2 cellular contexts compared by ENCODE assay signal in genomic region chr3:5147152-5147551, GRCh38.
A peak's percentile ranks its signal among the peaks of the same experiment; 100 is the strongest.
TF ChIP-seq lines count a peak whose summit lies in the region.

No MANE protein-coding gene starts in this region.

TF ChIP-seq in HEK293, 187 proteins besides CTCF, POLR2A, EP300 and RAD21:
- peak; percentile 30; the same call in 1 of the 2 replicates for TF ChIP-seq MZF1 (tag by site-specific recombination; IDR thresholded peaks at IDR 0.05; ENCODE audit: borderline replicate concordance)
- peak; percentile 99 for TF ChIP-seq ZNF146 (tag by site-specific recombination; IDR thresholded peaks at IDR 0.05)
- peak; percentile 82 for TF ChIP-seq ZNF580 (tag by site-specific recombination; IDR thresholded peaks at IDR 0.05)

TF ChIP-seq in K562, 482 proteins besides CTCF, POLR2A, EP300 and RAD21:
- TF ChIP-seq SMARCA5 (IDR thresholded peaks at IDR 0.05) = peak; percentile 52; the same call in 1 of the 2 replicates
- TF ChIP-seq BCOR (IDR thresholded peaks at IDR 0.05) = peak; percentile 79
- peak; percentile 94 for TF ChIP-seq ZNF146 (CRISPR knock-in tag; IDR thresholded peaks at IDR 0.05; ENCODE audit: unreplicated experiment)
- TF ChIP-seq KDM1A (IDR thresholded peaks at IDR 0.05) = peak; percentile 21 to 59; a peak in 2 of 4 replicates
- 0 out of 2 replicates have a peak, but pooled peaks have one; percentile 27 for TF ChIP-seq HDAC2 (IDR thresholded peaks at IDR 0.05)
